Comparison of ENCODE assay signal across 1 cellular context in genomic region chr1:236794585-236795034, GRCh38.
TF ChIP-seq lines count a peak whose summit lies in the region.

No MANE protein-coding gene starts in this region.

TF ChIP-seq in K562, 482 proteins besides CTCF, POLR2A, EP300 and RAD21 (continued from another document and continues in another):
- no peak for TF ChIP-seq CUX1 (CRISPR knock-in tag; IDR thresholded peaks at IDR 0.05)
- TF ChIP-seq NCOA4 (IDR thresholded peaks at IDR 0.05; ENCODE audit: partially characterized antibody), result no peak
- TF ChIP-seq ZNF212 (CRISPR knock-in tag; IDR thresholded peaks at IDR 0.05), result no peak
- peak; percentile 5; the same call in 1 of the 2 replicates for TF ChIP-seq TEAD2 (tag; IDR thresholded peaks at IDR 0.05)
- peak; percentile 88 for TF ChIP-seq ZNF121 (CRISPR knock-in tag; conservative IDR thresholded peaks at IDR 0.05)
- no peak for TF ChIP-seq MAZ (CRISPR knock-in tag; conservative IDR thresholded peaks at IDR 0.05 in 1 of 2, IDR thresholded peaks at IDR 0.05 in 1 of 2)
- TF ChIP-seq PHF21A (IDR thresholded peaks at IDR 0.05; ENCODE audit: borderline replicate concordance, low read depth), result 0 out of 2 replicates have a peak, but pooled peaks have one; percentile 76
- no peak for TF ChIP-seq SMAD2 (IDR thresholded peaks at IDR 0.05; ENCODE audit: low read depth, low read length)
- peak; percentile 53; the same call in 1 of the 2 replicates for TF ChIP-seq MEF2D (tag; conservative IDR thresholded peaks at IDR 0.05; ENCODE audit: low read depth)
- 0 out of 2 replicates have a peak, but pooled peaks have one; percentile 15 for TF ChIP-seq TCF3 (CRISPR knock-in tag; IDR thresholded peaks at IDR 0.05)
- no peak for TF ChIP-seq ZBTB8A (IDR thresholded peaks at IDR 0.05; ENCODE audit: partially characterized antibody)
- TF ChIP-seq CTCFL (IDR thresholded peaks at IDR 0.05; ENCODE audit: borderline replicate concordance, insufficient read depth, low read depth, low read length, poor library complexity, severe bottlenecking), result no peak
- TF ChIP-seq CHAMP1 (IDR thresholded peaks at IDR 0.05), result no peak
- TF ChIP-seq IFI16 (CRISPR knock-in tag; IDR thresholded peaks at IDR 0.05), result 0 out of 2 replicates have a peak, but pooled peaks have one; percentile 33
- TF ChIP-seq NFIC (IDR thresholded peaks at IDR 0.05), result peak; percentile 54
- TF ChIP-seq ZFP1 (CRISPR knock-in tag; IDR thresholded peaks at IDR 0.05), result no peak
- TF ChIP-seq KLF6 (CRISPR knock-in tag; IDR thresholded peaks at IDR 0.05; ENCODE audit: borderline replicate concordance), result 0 out of 2 replicates have a peak, but pooled peaks have one; percentile 39
- no peak for TF ChIP-seq RNF2 (IDR thresholded peaks at IDR 0.05)
- no peak for TF ChIP-seq PTBP1 (IDR thresholded peaks at IDR 0.05; ENCODE audit: low read depth, low read length)
- TF ChIP-seq ELF4 (CRISPR knock-in tag; IDR thresholded peaks at IDR 0.05), result peak; percentile 67; the same call in 1 of the 2 replicates
- TF ChIP-seq CBX1 (IDR thresholded peaks at IDR 0.05; ENCODE audit: low read depth), result peak; percentile 92; the same call in 1 of the 2 replicates
- 0 out of 2 replicates have a peak, but pooled peaks have one; percentile 70 for TF ChIP-seq SMAD3 (CRISPR knock-in tag; conservative IDR thresholded peaks at IDR 0.05)
- no peak for TF ChIP-seq SAP30 (IDR thresholded peaks at IDR 0.05; ENCODE audit: borderline replicate concordance, insufficient read depth, low read depth, low read length, poor library complexity, severe bottlenecking)
- TF ChIP-seq BRD9 (IDR thresholded peaks at IDR 0.05; ENCODE audit: low read depth, partially characterized antibody), result peak; percentile 88
- TF ChIP-seq NCOA2 (IDR thresholded peaks at IDR 0.05; ENCODE audit: partially characterized antibody in 2 of 2), result no peak
- peak; percentile 43; the same call in 1 of the 2 replicates for TF ChIP-seq ZNF444 (CRISPR knock-in tag; IDR thresholded peaks at IDR 0.05)
- peak; percentile 18; the same call in 1 of the 2 replicates for TF ChIP-seq GATAD2A (IDR thresholded peaks at IDR 0.05)
- TF ChIP-seq E2F1 (CRISPR knock-in tag; IDR thresholded peaks at IDR 0.05), result peak; percentile 0; the same call in 1 of the 2 replicates
- no peak for TF ChIP-seq HDGF (IDR thresholded peaks at IDR 0.05)
- peak; percentile 76 for TF ChIP-seq GATAD2B (IDR thresholded peaks at IDR 0.05; ENCODE audit: borderline replicate concordance)
- peak; percentile 96 for TF ChIP-seq ZKSCAN1 (IDR thresholded peaks at IDR 0.05; ENCODE audit: low read depth, low read length)
- TF ChIP-seq MCM7 (IDR thresholded peaks at IDR 0.05), result no peak
- peak; percentile 1; the same call in 1 of the 2 replicates for TF ChIP-seq GTF2E2 (tag; IDR thresholded peaks at IDR 0.05)
- TF ChIP-seq ZEB2 (IDR thresholded peaks at IDR 0.05), result peak; percentile 88
- no peak for TF ChIP-seq HNRNPL (IDR thresholded peaks at IDR 0.05; ENCODE audit: low read depth, low read length)
- TF ChIP-seq PATZ1 (CRISPR knock-in tag; IDR thresholded peaks at IDR 0.05; ENCODE audit: borderline replicate concordance), result no peak
- no peak for TF ChIP-seq ZNF740 (CRISPR knock-in tag; IDR thresholded peaks at IDR 0.05)
- no peak for TF ChIP-seq ZNF740 (tag; IDR thresholded peaks at IDR 0.05)
- peak; percentile 57; the same call in 1 of the 2 replicates for TF ChIP-seq NR4A1 (CRISPR knock-in tag; IDR thresholded peaks at IDR 0.05)
- peak; percentile 62; the same call in 1 of the 2 replicates for TF ChIP-seq NR4A1 (tag; IDR thresholded peaks at IDR 0.05)
- no peak for TF ChIP-seq HINFP (tag; conservative IDR thresholded peaks at IDR 0.05; ENCODE audit: low read depth)
- no peak for TF ChIP-seq ZNF23 (CRISPR knock-in tag; IDR thresholded peaks at IDR 0.05)
- peak; percentile 53 for TF ChIP-seq SMAD4 (CRISPR knock-in tag; conservative IDR thresholded peaks at IDR 0.05)
- TF ChIP-seq CBFA2T2 (conservative IDR thresholded peaks at IDR 0.05), result no peak
- TF ChIP-seq SIX5 (IDR thresholded peaks at IDR 0.05; ENCODE audit: borderline replicate concordance in 1 of 2, insufficient read depth in 1 of 2, low read depth in 1 of 2, low read length in 2 of 2), result no peak
- peak in 1 of 2 experiments; percentile 54; a peak in 1 of 4 replicates for TF ChIP-seq TEAD1 (CRISPR knock-in tag; IDR thresholded peaks at IDR 0.05)
- TF ChIP-seq SRF (CRISPR knock-in tag; IDR thresholded peaks at IDR 0.05), result peak in 1 of 2 experiments; percentile 59; a peak in 1 of 4 replicates
- peak in 1 of 2 experiments; percentile 75; a peak in 2 of 4 replicates for TF ChIP-seq MLLT1 (IDR thresholded peaks at IDR 0.05)
- TF ChIP-seq BACH1 (tag; IDR thresholded peaks at IDR 0.05), result 0 out of 2 replicates have a peak, but pooled peaks have one; percentile 27
- TF ChIP-seq ZNF41 (CRISPR knock-in tag; conservative IDR thresholded peaks at IDR 0.05), result peak; percentile 76; the same call in 1 of the 2 replicates
- no peak for TF ChIP-seq MTF1 (CRISPR knock-in tag; IDR thresholded peaks at IDR 0.05; ENCODE audit: borderline replicate concordance)
- TF ChIP-seq TRIM24 (IDR thresholded peaks at IDR 0.05), result peak in 1 of 2 experiments; percentile 94; a peak in 2 of 4 replicates
- no peak for TF ChIP-seq FOXJ3 (CRISPR knock-in tag; IDR thresholded peaks at IDR 0.05)
- peak; percentile 64 for TF ChIP-seq FOXM1 (IDR thresholded peaks at IDR 0.05; ENCODE audit: low read depth)
- TF ChIP-seq FOXM1 (CRISPR knock-in tag; IDR thresholded peaks at IDR 0.05; ENCODE audit: low read depth), result no peak
